In genomic region chr2:21042958-21043743, GRCh38 we compare ENCODE assay signal across 8 cellular contexts. TPM values are rescaled to one million over a fixed set of nuclear protein-coding genes. Genes with fewer than 3 reads are reported as not detected.
A peak's percentile ranks its signal among the peaks of the same experiment; 100 is the strongest.
DNase-seq lines count a peak whose midpoint lies in the region; ATAC-seq, FAIRE-seq and TF ChIP-seq lines count a peak whose summit lies in the region.

No MANE protein-coding gene starts in this region.

- H3K36me3 ChIP-seq in bronchial epithelial cell (ENCODE audit: control insufficient read depth, insufficient read depth, low read length): no peaks in the 10 kb centered on the region

- H3K27me3 ChIP-seq in bronchial epithelial cell (ENCODE audit: control insufficient read depth, insufficient read depth, low read length): peaks cover 6% of the 10 kb centered on the region

- FAIRE-seq in bronchial epithelial cell (lab: Jason Lieb, UNC): no peak
- FAIRE-seq in islet of Langerhans (lab: Jason Lieb, UNC): peak; percentile 79

- ATAC-seq in GM21825 (IDR thresholded peaks at IDR 0.05; ENCODE audit: unreplicated experiment): peak; percentile 69
- no peak for ATAC-seq in HG03571 (IDR thresholded peaks at IDR 0.05; ENCODE audit: unreplicated experiment)

- DNase-seq in GM10266 (ENCODE audit: extremely low spot score) (peak; percentile 77), LNCaP clone FGC (ENCODE audit: low read depth) (no peak), UCSD-AML1 (lab: John Stamatoyannopoulos, UW; ENCODE audit: unreplicated experiment) (peak; percentile 43), bronchial epithelial cell (ENCODE audit: low read depth) (peak; percentile 22)
- peak; percentile 5 to 30 for DNase-seq in stimulated activated CD4-positive, alpha-beta T cell treated with anti-CD3 and anti-CD28 coated beads, Interleukin-1b, Interleukin-23, amount 100 ng/mL, for 1 hour (ENCODE audit: low read depth in 2 of 2)

- peak; percentile 94 for TF ChIP-seq CTCF in GM10266 (IDR thresholded peaks at IDR 0.05; ENCODE audit: control insufficient read depth, insufficient read depth, low read depth, missing control alignments)
- peak; percentile 84 for TF ChIP-seq CTCF in LNCaP clone FGC (IDR thresholded peaks at IDR 0.05; ENCODE audit: control insufficient read depth, extremely low read depth, insufficient read depth)
- peak; percentile 93 for TF ChIP-seq CTCF in bronchial epithelial cell (IDR thresholded peaks at IDR 0.05; ENCODE audit: insufficient read depth, low read length, severe bottlenecking)

- H3K4me3 ChIP-seq in LNCaP clone FGC (ENCODE audit: low read depth, low read length): no peak overlapping the region
- no peak overlapping the region for H3K4me3 ChIP-seq in bronchial epithelial cell (ENCODE audit: low read depth, low read length)

RNA-seq across cellular contexts. Expression of gene APOB, which starts 0.7 kb away (rescaled TPM):
- total RNA-seq in bronchial epithelial cell: under 0.01 TPM in 1 of 2 replicates, not detected in the other
